Comparison of ENCODE assay signal across 23 cellular contexts in the genomic region with DNA sequence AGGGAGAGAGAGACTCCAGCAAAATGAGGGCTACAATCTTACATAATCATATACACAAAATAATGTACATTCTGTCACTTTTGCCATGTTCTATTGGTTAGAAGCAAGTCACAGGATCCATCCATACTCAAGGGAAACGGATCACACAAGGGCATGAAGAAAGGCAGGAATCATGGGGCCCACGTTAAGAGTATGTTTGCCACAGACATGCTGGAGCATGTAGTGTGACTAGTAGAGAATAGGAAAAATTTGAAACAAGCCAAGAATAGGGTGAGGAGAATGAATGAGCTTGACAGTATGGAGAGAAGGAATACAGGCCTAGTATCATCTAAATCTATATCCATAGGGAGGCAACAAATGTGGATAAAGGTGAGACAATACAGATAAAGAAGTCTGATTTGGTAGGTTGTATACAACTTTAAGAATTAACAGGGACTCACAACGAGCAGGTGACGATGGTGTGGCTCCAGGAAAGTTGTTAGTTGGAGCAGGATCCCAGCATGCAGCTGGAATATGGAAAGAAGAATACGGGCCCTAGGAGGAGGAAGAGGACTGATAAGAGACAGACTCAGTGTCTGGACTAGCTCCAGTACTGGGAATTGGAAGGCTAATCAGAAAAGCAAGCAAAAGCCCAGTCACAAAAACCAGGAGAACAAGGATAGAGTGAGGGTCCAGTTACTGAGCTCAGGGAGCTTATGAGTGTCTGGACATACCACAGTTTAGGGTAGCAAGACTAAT.
DNase-seq lines count a peak whose midpoint lies in the region; ATAC-seq, FAIRE-seq and TF ChIP-seq lines count a peak whose summit lies in the region.
"Had no signal": no experiment of that assay in that cellular context is flagged by ENCODE, and none has a peak within 500 bp of the region (broad histone marks: within the 10 kb centered on the region; RNA-seq: fewer than 3 reads in every experiment).

No MANE protein-coding gene starts in this region.

- H3K27me3 ChIP-seq in SK-N-SH (ENCODE audit: insufficient read depth) (no peaks in the 10 kb centered on the region), right cardiac atrium (ENCODE audit: control insufficient read depth, insufficient read depth) (no peaks in the 10 kb centered on the region), foreskin keratinocyte (no peaks in the 10 kb centered on the region)

- no peak overlapping the region for H3K4me2 ChIP-seq in SK-N-SH
- H3K4me2 ChIP-seq: A549, GM23338 had no signal

- no peaks in the 10 kb centered on the region for H3K9me3 ChIP-seq in SK-N-SH
- no peaks in the 10 kb centered on the region for H3K9me3 ChIP-seq in right cardiac atrium (ENCODE audit: control insufficient read depth, low read length)
- H3K9me3 ChIP-seq: A549, Caco-2 had no signal

- FAIRE-seq in urothelium cell line (lab: Jason Lieb, UNC) = peak; percentile 95
- FAIRE-seq: A549, D721Med, G401.6, GM12892, GM18507, HTR-8/SVneo had no signal

- POLR2A ChIA-PET in SK-N-SH (lab: Yijun Ruan, JAX) = no interaction called here

- no peaks in the 10 kb centered on the region for H3K9me2 ChIP-seq in SK-N-SH

- ATAC-seq in SK-N-SH treated with all-trans-retinoic acid at 6 μM for 48 hours (no peak), left ventricle myocardium superior (peak; percentile 54), right cardiac atrium (no peak), foreskin keratinocyte (peak; percentile 18), HG03460 (IDR thresholded peaks at IDR 0.05; ENCODE audit: unreplicated experiment) (no peak)
- ATAC-seq: A549, GM23338, HCT116 had no signal

- no peak for DNase-seq in SK-N-SH
- no peak for DNase-seq in left ventricle myocardium superior
- DNase-seq in right cardiac atrium = no peak
- DNase-seq in foreskin keratinocyte = peak in 1 of 2 donors; percentile 51
- no peak for DNase-seq in urothelium cell line (ENCODE audit: low spot score)
- DNase-seq in NCI-H69 (lab: John Stamatoyannopoulos, UW) = no peak
- DNase-seq: AML-193; Caco-2; CD4-positive, alpha-beta T cell; H7; HFFc6 had no signal

- peaks cover 7% of the 10 kb centered on the region for H3F3A ChIP-seq in SK-N-SH (replicated peaks; ENCODE audit: insufficient read depth)

- H2AFZ ChIP-seq in SK-N-SH (ENCODE audit: low read depth) = no peak overlapping the region
- H2AFZ ChIP-seq: GM23338 had no signal

- H3K4me3 ChIP-seq in SK-N-SH (ENCODE audit: low read depth in 2 of 2, low read length in 1 of 2) = no peak overlapping the region
- H3K4me3 ChIP-seq in right cardiac atrium (ENCODE audit: low read length) = no peak overlapping the region
- H3K4me3 ChIP-seq: A549, GM23338 had no signal

- H3K79me2 ChIP-seq in SK-N-SH (ENCODE audit: insufficient read depth) = no peaks in the 10 kb centered on the region

- no peak for TF ChIP-seq RAD21 in SK-N-SH (IDR thresholded peaks at IDR 0.05; ENCODE audit: low read length)

- intact Hi-C loops in left ventricle myocardium superior (cut with micrococcal nuclease) = no loop called here
- intact Hi-C loops in right cardiac atrium (cut with DNase I) = loop anchor here in 1 of 4 donors (10.0 kb wide), 1 partner anchor 64 kb away; no protein-coding TSS in a partner anchor

- no peak overlapping the region; a peak in 1 of 4 replicates for H3K27ac ChIP-seq in SK-N-SH (ENCODE audit: low read depth in 2 of 2, low read length in 1 of 2)
- no peak overlapping the region for H3K27ac ChIP-seq in right cardiac atrium (ENCODE audit: low read length)
- H3K27ac ChIP-seq in foreskin keratinocyte = no peak overlapping the region
- H3K27ac ChIP-seq: 22Rv1, A549, C4-2B had no signal

- no peak for TF ChIP-seq EP300 in SK-N-SH (IDR thresholded peaks at IDR 0.05; ENCODE audit: borderline replicate concordance in 1 of 2, low read depth in 1 of 2, low read length in 1 of 2)

- H3K9ac ChIP-seq in SK-N-SH = no peak overlapping the region

- H3K36me3 ChIP-seq in SK-N-SH (replicated peaks in 1 of 2; ENCODE audit: control insufficient read depth in 1 of 2, insufficient read depth in 2 of 2, low read length in 1 of 2) = no peaks in the 10 kb centered on the region

- WGBS in SK-N-SH (ENCODE audit: low lambda C conversion rate) = 96% methylated on average over 5 of the region's 5 CpGs
- WGBS in right cardiac atrium = 58% methylated on average over 5 of the region's 5 CpGs

- H3K4me1 ChIP-seq in SK-N-SH (ENCODE audit: control insufficient read depth in 1 of 2, insufficient read depth in 2 of 2, low read depth in 1 of 2, low read length in 1 of 2) (peaks cover 3 to 38% of the 10 kb centered on the region in 2 experiments; a peak in 3 of 4 replicates), right cardiac atrium (ENCODE audit: control insufficient read depth, insufficient read depth, low read length) (peaks cover 2% of the 10 kb centered on the region), foreskin keratinocyte (no peaks in the 10 kb centered on the region)
- H3K4me1 ChIP-seq: A549, Caco-2 had no signal

- TF ChIP-seq CTCF in SK-N-SH (IDR thresholded peaks at IDR 0.05) = no peak
- TF ChIP-seq CTCF in foreskin keratinocyte (conservative IDR thresholded peaks at IDR 0.05) = no peak

- CTCF ChIA-PET in SK-N-SH (lab: Yijun Ruan, JAX) = interaction anchor here (1.1 to 1.7 kb wide), 3 partner anchors 12 to 213 kb away, joined by 3 to 5 read pairs (median 5); no protein-coding TSS in a partner anchor

- no peaks in the 10 kb centered on the region; the same call in 1 of the 2 replicates for H4K20me1 ChIP-seq in SK-N-SH (ENCODE audit: insufficient read depth)

TF ChIP-seq in SK-N-SH treated with all-trans-retinoic acid at 6 μM for 48 hours, 23 proteins besides CTCF, POLR2A, EP300 and RAD21:
- TF ChIP-seq ISL1 (CRISPR knock-in tag; IDR thresholded peaks at IDR 0.05) = no peak
- no peak for TF ChIP-seq ZNF70 (CRISPR knock-in tag; IDR thresholded peaks at IDR 0.05)
- TF ChIP-seq, protein P1, sequence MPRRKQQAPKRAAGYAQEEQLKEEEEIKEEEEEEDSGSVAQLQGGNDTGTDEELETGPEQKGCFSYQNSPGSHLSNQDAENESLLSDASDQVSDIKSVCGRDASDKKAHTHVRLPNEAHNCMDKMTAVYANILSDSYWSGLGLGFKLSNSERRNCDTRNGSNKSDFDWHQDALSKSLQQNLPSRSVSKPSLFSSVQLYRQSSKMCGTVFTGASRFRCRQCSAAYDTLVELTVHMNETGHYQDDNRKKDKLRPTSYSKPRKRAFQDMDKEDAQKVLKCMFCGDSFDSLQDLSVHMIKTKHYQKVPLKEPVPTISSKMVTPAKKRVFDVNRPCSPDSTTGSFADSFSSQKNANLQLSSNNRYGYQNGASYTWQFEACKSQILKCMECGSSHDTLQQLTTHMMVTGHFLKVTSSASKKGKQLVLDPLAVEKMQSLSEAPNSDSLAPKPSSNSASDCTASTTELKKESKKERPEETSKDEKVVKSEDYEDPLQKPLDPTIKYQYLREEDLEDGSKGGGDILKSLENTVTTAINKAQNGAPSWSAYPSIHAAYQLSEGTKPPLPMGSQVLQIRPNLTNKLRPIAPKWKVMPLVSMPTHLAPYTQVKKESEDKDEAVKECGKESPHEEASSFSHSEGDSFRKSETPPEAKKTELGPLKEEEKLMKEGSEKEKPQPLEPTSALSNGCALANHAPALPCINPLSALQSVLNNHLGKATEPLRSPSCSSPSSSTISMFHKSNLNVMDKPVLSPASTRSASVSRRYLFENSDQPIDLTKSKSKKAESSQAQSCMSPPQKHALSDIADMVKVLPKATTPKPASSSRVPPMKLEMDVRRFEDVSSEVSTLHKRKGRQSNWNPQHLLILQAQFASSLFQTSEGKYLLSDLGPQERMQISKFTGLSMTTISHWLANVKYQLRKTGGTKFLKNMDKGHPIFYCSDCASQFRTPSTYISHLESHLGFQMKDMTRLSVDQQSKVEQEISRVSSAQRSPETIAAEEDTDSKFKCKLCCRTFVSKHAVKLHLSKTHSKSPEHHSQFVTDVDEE (CRISPR knock-in tag; IDR thresholded peaks at IDR 0.05) = no peak
- no peak for TF ChIP-seq ZNF565 (CRISPR knock-in tag; conservative IDR thresholded peaks at IDR 0.05; ENCODE audit: low read depth)
- peak; percentile 27; the same call in 1 of the 2 replicates for TF ChIP-seq ZNF8 (CRISPR knock-in tag; IDR thresholded peaks at IDR 0.05)

TF ChIP-seq in SK-N-SH, 30 proteins besides CTCF, POLR2A, EP300 and RAD21:
- no peak for TF ChIP-seq RCOR1 (IDR thresholded peaks at IDR 0.05; ENCODE audit: low read length)
- TF ChIP-seq POLR2AphosphoS5 (IDR thresholded peaks at IDR 0.05; ENCODE audit: low read depth, low read length) = no peak

Comparison
In these comparisons a context has a peak if more than half of its experiments do, and no peak if none do; other contexts are left out.
1. ATAC-seq: peak in left ventricle myocardium superior (single experiment) and foreskin keratinocyte (single experiment); none in SK-N-SH treated with all-trans-retinoic acid at 6 μM for 48 hours (single experiment), right cardiac atrium (0 of 2) and HG03460 (single experiment).